15 cellular contexts compared by ENCODE assay signal in the genomic region with DNA sequence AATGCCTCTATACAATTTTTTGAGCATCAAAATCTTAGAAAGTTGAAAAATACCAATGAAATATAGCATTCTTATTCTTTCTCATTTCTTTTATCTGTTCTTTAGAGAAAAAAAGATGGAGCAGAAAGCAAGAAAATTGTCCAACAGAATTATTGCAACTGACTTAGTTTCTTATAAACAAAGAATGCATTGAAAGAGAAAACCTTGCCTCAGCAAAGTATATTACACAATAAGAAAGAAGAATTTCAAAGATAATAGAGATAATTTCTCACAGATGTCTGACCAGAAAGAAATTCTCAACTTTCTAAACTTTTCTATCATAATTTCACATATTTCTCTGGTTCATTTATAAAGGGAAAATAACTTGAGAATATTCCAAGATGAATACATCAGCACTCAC. TPM values are rescaled to one million over a fixed set of nuclear protein-coding genes. Genes with fewer than 3 reads are reported as not detected.
"Had no signal": no experiment of that assay in that cellular context is flagged by ENCODE, and none has a peak within 500 bp of the region (broad histone marks: within the 10 kb centered on the region; RNA-seq: fewer than 3 reads in every experiment).

No MANE protein-coding gene starts in this region.

- H3K36me3 Mint-ChIP-seq: naive thymus-derived CD4-positive, alpha-beta T cell had no signal

- H3K9me3 Mint-ChIP-seq: dendritic cell treated with granulocyte-macrophage colony-stimulating factor and Interleukin-4, amounts not matched to agents 40 ng/mL and 50 ng/mL, for 4 days; effector memory CD8-positive, alpha-beta T cell; nephron progenitor cell had no signal

- H3K27me3 Mint-ChIP-seq: dendritic cell treated with granulocyte-macrophage colony-stimulating factor and Interleukin-4, amounts not matched to agents 40 ng/mL and 50 ng/mL, for 4 days; effector memory CD8-positive, alpha-beta T cell had no signal

- H3K27ac Mint-ChIP-seq: dendritic cell treated with granulocyte-macrophage colony-stimulating factor and Interleukin-4, amounts not matched to agents 40 ng/mL and 50 ng/mL, for 4 days; effector memory CD8-positive, alpha-beta T cell; naive thymus-derived CD4-positive, alpha-beta T cell; nephron progenitor cell had no signal

- H3K27ac ChIP-seq: esophagus squamous epithelium, heart left ventricle, right atrium auricular region had no signal

- H3K4me3 ChIP-seq: esophagus squamous epithelium, heart left ventricle, right atrium auricular region had no signal

- ATAC-seq: effector memory CD8-positive, alpha-beta T cell; heart left ventricle; naive thymus-derived CD4-positive, alpha-beta T cell had no signal

- DNase-seq: effector memory CD8-positive, alpha-beta T cell; esophagus squamous epithelium; heart left ventricle; hypothalamus; kidney glomerular epithelial cell; naive thymus-derived CD4-positive, alpha-beta T cell; nephron progenitor cell; posterior cingulate gyrus; small intestine; stimulated activated CD4-positive, alpha-beta T cell treated with anti-CD3 and anti-CD28 coated beads, Interleukin-12 subunit alpha, Interleukin-12 subunit beta, amount 100 ng/mL, for 4 hours; stimulated activated naive CD4-positive, alpha-beta T cell treated with Interleukin-2 at 50 U/mL for 16 hours had no signal

- H3K9me3 ChIP-seq: esophagus squamous epithelium, heart left ventricle, right atrium auricular region had no signal

- H3K4me3 Mint-ChIP-seq: dendritic cell treated with granulocyte-macrophage colony-stimulating factor and Interleukin-4, amounts not matched to agents 40 ng/mL and 50 ng/mL, for 4 days; effector memory CD8-positive, alpha-beta T cell; naive thymus-derived CD4-positive, alpha-beta T cell; nephron progenitor cell had no signal

- H3K36me3 ChIP-seq: esophagus squamous epithelium, heart left ventricle, right atrium auricular region had no signal

RNA-seq across cellular contexts. Expression of gene PRND, which starts 47.0 kb away (rescaled TPM):
- total RNA-seq: epithelial cell of proximal tubule, esophagus squamous epithelium, mesenteric fat pad, right atrium auricular region had no signal
